9 cellular contexts compared by ENCODE assay signal in the genomic region with DNA sequence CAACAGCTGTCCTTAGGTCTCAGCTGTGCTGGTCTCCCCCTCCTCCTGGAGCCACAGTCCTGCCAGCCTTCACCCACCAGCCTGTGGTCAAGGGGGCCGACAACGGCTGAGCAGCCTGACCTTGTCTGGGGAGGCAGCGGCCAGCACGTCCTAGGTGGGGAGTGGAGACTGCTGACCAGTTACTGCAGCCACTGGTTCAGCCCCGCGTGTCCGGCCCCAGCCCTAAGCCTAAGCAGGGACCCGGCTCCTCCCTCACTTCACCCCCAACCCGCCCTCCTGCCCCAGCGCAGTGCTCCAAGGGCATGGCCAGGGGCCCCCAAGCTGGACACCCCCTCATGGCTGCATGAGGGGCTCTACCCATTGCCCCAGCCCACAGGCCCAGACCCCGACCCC.
DNase-seq lines count a peak whose midpoint lies in the region; ATAC-seq and TF ChIP-seq lines count a peak whose summit lies in the region.
"Had no signal": no experiment of that assay in that cellular context is flagged by ENCODE, and none has a peak within 500 bp of the region (broad histone marks: within the 10 kb centered on the region; RNA-seq: fewer than 3 reads in every experiment).

No MANE protein-coding gene starts in this region.

- H3K9ac ChIP-seq in rectal smooth muscle tissue (ENCODE audit: low read length): no peak overlapping the region

- DNase-seq in Right ventricle myocardium inferior (ENCODE audit: missing footprints) (no peak), cardiac septum (ENCODE audit: low spot score) (no peak), erythroblast (lab: John Stamatoyannopoulos, UW) (no peak), A172 (ENCODE audit: low spot score) (no peak), SHP77 (lab: John Stamatoyannopoulos, UW) (no peak)
- DNase-seq in central memory CD4-positive, alpha-beta T cell: no peak
- DNase-seq: NCI-H1436 treated with DMSO at 0.1 percent for 48 hours had no signal

- TF ChIP-seq EP300 in gastroesophageal sphincter (IDR thresholded peaks at IDR 0.05): no peak

- peak; percentile 1 for ATAC-seq in Right ventricle myocardium inferior
- no peak for ATAC-seq in gastroesophageal sphincter

- intact Hi-C loops in Right ventricle myocardium inferior (cut with DNase I) (no loop called here), cardiac septum (cut with DNase I) (loop anchor here (10.0 kb wide), 2 partner anchors 73 to 213 kb away; a partner anchor contains a TSS)

- H3K27me3 ChIP-seq in gastroesophageal sphincter (no peaks in the 10 kb centered on the region), rectal smooth muscle tissue (ENCODE audit: control insufficient read depth, insufficient read depth, low read length) (no peaks in the 10 kb centered on the region)

- WGBS in gastroesophageal sphincter (ENCODE audit: low coverage in 1 of 2), 2 donors: no CpG with 5 or more reads among the region's 11 CpGs

- TF ChIP-seq CTCF in gastroesophageal sphincter (IDR thresholded peaks at IDR 0.05): no peak

- H3K4me3 ChIP-seq in gastroesophageal sphincter (no peak overlapping the region), rectal smooth muscle tissue (ENCODE audit: low read length) (no peak overlapping the region)

- TF ChIP-seq POLR2A in gastroesophageal sphincter (IDR thresholded peaks at IDR 0.05): no peak
- TF ChIP-seq POLR2A in erythroblast (IDR thresholded peaks at IDR 0.05; ENCODE audit: low read length): no peak

- peak overlapping the region; percentile 93 to 97 (median 96) for H3K27ac ChIP-seq in gastroesophageal sphincter
- peak overlapping the region; percentile 80 for H3K27ac ChIP-seq in rectal smooth muscle tissue (ENCODE audit: low read depth, low read length)

- peaks cover 0 to 21% of the 10 kb centered on the region in 2 donors for H3K36me3 ChIP-seq in gastroesophageal sphincter
- peaks cover 15% of the 10 kb centered on the region for H3K36me3 ChIP-seq in rectal smooth muscle tissue (ENCODE audit: control insufficient read depth, insufficient read depth, low read length)

- H3K9me3 ChIP-seq in gastroesophageal sphincter: no peaks in the 10 kb centered on the region

- peaks cover 12 to 77% (median 60%) of the 10 kb centered on the region in 3 donors for H3K4me1 ChIP-seq in gastroesophageal sphincter
- H3K4me1 ChIP-seq in rectal smooth muscle tissue (ENCODE audit: control insufficient read depth, insufficient read depth, low read length): peaks cover 28% of the 10 kb centered on the region
